13 cellular contexts compared by ENCODE assay signal in the genomic region with DNA sequence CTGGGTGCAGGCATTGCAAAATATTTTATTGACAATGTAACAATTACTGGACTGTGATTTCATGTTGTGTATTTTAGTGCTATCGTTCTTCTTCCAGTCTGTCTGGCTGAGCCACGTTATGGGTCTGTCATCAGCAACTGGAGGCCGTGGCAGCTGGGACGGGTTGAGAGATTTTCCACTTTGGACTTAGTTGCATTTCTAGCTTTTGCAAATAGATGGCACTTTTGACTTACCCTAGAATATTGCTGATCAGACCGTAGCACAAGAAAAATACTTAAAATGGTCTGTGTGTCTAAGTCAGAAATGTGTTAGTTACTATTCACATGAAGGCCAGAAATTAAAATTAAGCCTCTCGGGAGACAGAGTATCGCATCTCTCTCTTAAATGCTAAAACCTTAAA.
A peak's percentile ranks its signal among the peaks of the same experiment; 100 is the strongest.
DNase-seq lines count a peak whose midpoint lies in the region; ATAC-seq, FAIRE-seq and TF ChIP-seq lines count a peak whose summit lies in the region.
"Had no signal": no experiment of that assay in that cellular context is flagged by ENCODE, and none has a peak within 500 bp of the region (broad histone marks: within the 10 kb centered on the region; RNA-seq: fewer than 3 reads in every experiment).

No MANE protein-coding gene starts in this region.

- CTCF ChIA-PET in activated CD4-positive, alpha-beta T cell treated with anti-CD3 and anti-CD28 coated beads, Interleukin-2, amount 10 ng/mL, durations not matched to agents 7 days and 5 days (lab: Charles Lee): no interaction called here

- no peak for ATAC-seq in RWPE2 (ENCODE audit: low read depth)

- H3K9me3 Mint-ChIP-seq in activated CD4-positive, alpha-beta T cell treated with anti-CD3 and anti-CD28 coated beads, Interleukin-2, amount 10 ng/mL, durations not matched to agents 7 days and 5 days: no peaks in the 10 kb centered on the region
- H3K9me3 Mint-ChIP-seq: central memory CD8-positive, alpha-beta T cell had no signal

- TF ChIP-seq CTCF in RWPE2 (IDR thresholded peaks at IDR 0.05; ENCODE audit: poor library complexity, severe bottlenecking) (peak; percentile 26), kidney (IDR thresholded peaks at IDR 0.05; ENCODE audit: borderline replicate concordance, extremely low read depth, insufficient read depth) (peak; percentile 9), tibial nerve (IDR thresholded peaks at IDR 0.05) (peak in 2 of 5 experiments; percentile 27 to 28)

- H3K4me1 ChIP-seq in RWPE2 (ENCODE audit: insufficient read depth, poor library complexity, severe bottlenecking) (no peaks in the 10 kb centered on the region), kidney (ENCODE audit: control insufficient read depth in 1 of 2, insufficient read depth in 1 of 2, low read depth in 1 of 2, low read length in 2 of 2) (no peaks in the 10 kb centered on the region), tibial nerve (peaks cover 0 to 11% (median 0%) of the 10 kb centered on the region in 4 donors)

- peaks cover 53% of the 10 kb centered on the region for H3K27me3 ChIP-seq in RWPE2 (ENCODE audit: insufficient read depth, poor library complexity, severe bottlenecking)
- peaks cover 0 to 46% of the 10 kb centered on the region in 2 donors for H3K27me3 ChIP-seq in tibial nerve

- no peak for TF ChIP-seq POLR2A in tibial nerve (IDR thresholded peaks at IDR 0.05)

- intact Hi-C loops in kidney (cut with DNase I): no loop called here

- H3K4me3 Mint-ChIP-seq in activated CD4-positive, alpha-beta T cell treated with anti-CD3 and anti-CD28 coated beads, Interleukin-2, amount 10 ng/mL, durations not matched to agents 7 days and 5 days: no peak overlapping the region
- H3K4me3 Mint-ChIP-seq: central memory CD8-positive, alpha-beta T cell had no signal

- TF ChIP-seq EP300 in tibial nerve (IDR thresholded peaks at IDR 0.05): no peak

- H3K27me3 Mint-ChIP-seq in activated CD4-positive, alpha-beta T cell treated with anti-CD3 and anti-CD28 coated beads, Interleukin-2, amount 10 ng/mL, durations not matched to agents 7 days and 5 days: peaks cover 49% of the 10 kb centered on the region

- no peaks in the 10 kb centered on the region for H3K4me1 Mint-ChIP-seq in activated CD4-positive, alpha-beta T cell treated with anti-CD3 and anti-CD28 coated beads, Interleukin-2, amount 10 ng/mL, durations not matched to agents 7 days and 5 days
- H3K4me1 Mint-ChIP-seq: central memory CD8-positive, alpha-beta T cell had no signal

- H3K27ac ChIP-seq in RWPE2 (ENCODE audit: poor library complexity, severe bottlenecking) (no peak overlapping the region), kidney (ENCODE audit: low read depth in 2 of 2, low read length in 2 of 2) (no peak overlapping the region), tibial nerve (no peak overlapping the region)

- H3K4me3 ChIP-seq in RWPE2 (ENCODE audit: severe bottlenecking) (no peak overlapping the region), kidney (ENCODE audit: low read length in 2 of 2) (no peak overlapping the region), tibial nerve (no peak overlapping the region)

- DNase-seq in DMS 273 treated with DMSO at 0.1 percent for 48 hours (lab: John Stamatoyannopoulos, UW): peak; percentile 30
- DNase-seq in NAMALWA (ENCODE audit: low spot score): peak; percentile 42
- DNase-seq in RWPE2 (ENCODE audit: low spot score): no peak
- DNase-seq in kidney: no peak
- DNase-seq in DMS53 treated with DMSO at 0.1 percent for 48 hours (lab: John Stamatoyannopoulos, UW; ENCODE audit: unreplicated experiment): no peak
- no peak for DNase-seq in tibial nerve (ENCODE audit: low spot score in 2 of 2)
- DNase-seq in activated T-cell treated with anti-CD3 and anti-CD28 coated beads, Interleukin-2, amount 50 U/mL, for 1 hour: no peak
- no peak for DNase-seq in activated CD4-positive, alpha-beta T cell treated with anti-CD3 and anti-CD28 coated beads, Interleukin-2, amount 10 ng/mL, durations not matched to agents 7 days and 5 days
- DNase-seq: activated CD4-positive, alpha-beta T cell treated with anti-CD3 and anti-CD28 coated beads, Interleukin-2, amount 50 U/mL, for 48 hours; NK-92 treated with Interleukin-12 subunit alpha and Interleukin-12 subunit beta, amount 100 ng/mL, for 24 hours; stimulated activated CD4-positive, alpha-beta T cell treated with anti-CD3 and anti-CD28 coated beads, Interleukin-12 subunit alpha, Interleukin-12 subunit beta, amount 100 ng/mL, for 4 hours had no signal

- 15 to 20% methylated on average over 7 of the region's 7 CpGs for WGBS in tibial nerve, 2 donors

- no peak overlapping the region for H3K27ac Mint-ChIP-seq in activated CD4-positive, alpha-beta T cell treated with anti-CD3 and anti-CD28 coated beads, Interleukin-2, amount 10 ng/mL, durations not matched to agents 7 days and 5 days

- H3K36me3 ChIP-seq in RWPE2 (ENCODE audit: low read depth) (no peaks in the 10 kb centered on the region), kidney (ENCODE audit: control insufficient read depth in 1 of 2, insufficient read depth in 2 of 2, low read length in 2 of 2) (no peaks in the 10 kb centered on the region), tibial nerve (no peaks in the 10 kb centered on the region)

- no peak overlapping the region for H3K9ac ChIP-seq in kidney (ENCODE audit: low read length in 2 of 2)

- H3K9me3 ChIP-seq in RWPE2 (ENCODE audit: severe bottlenecking) (no peaks in the 10 kb centered on the region), kidney (ENCODE audit: control insufficient read depth in 1 of 2, low read length in 2 of 2) (no peaks in the 10 kb centered on the region), tibial nerve (peaks cover 0 to 3% (median 0%) of the 10 kb centered on the region in 4 donors)

- no peak for FAIRE-seq in kidney (lab: Jason Lieb, UNC)
- FAIRE-seq: keratinocyte had no signal

- POLR2A ChIA-PET in activated CD4-positive, alpha-beta T cell treated with anti-CD3 and anti-CD28 coated beads, Interleukin-2, amount 10 ng/mL, durations not matched to agents 7 days and 5 days (lab: Charles Lee): no interaction called here

- H3K36me3 Mint-ChIP-seq in activated CD4-positive, alpha-beta T cell treated with anti-CD3 and anti-CD28 coated beads, Interleukin-2, amount 10 ng/mL, durations not matched to agents 7 days and 5 days (ENCODE audit: low read depth): no peaks in the 10 kb centered on the region

Comparison
In these comparisons a context has a peak if more than half of its experiments do, and no peak if none do; other contexts are left out.
1. DNase-seq: peak in DMS 273 treated with DMSO at 0.1 percent for 48 hours (single experiment) and NAMALWA (single experiment); none in RWPE2 (single experiment), kidney (single experiment), DMS53 treated with DMSO at 0.1 percent for 48 hours (single experiment), tibial nerve (0 of 2), activated T-cell treated with anti-CD3 and anti-CD28 coated beads, Interleukin-2, amount 50 U/mL, for 1 hour (single experiment) and activated CD4-positive, alpha-beta T cell treated with anti-CD3 and anti-CD28 coated beads, Interleukin-2, amount 10 ng/mL, durations not matched to agents 7 days and 5 days (single experiment).